In the genomic region with DNA sequence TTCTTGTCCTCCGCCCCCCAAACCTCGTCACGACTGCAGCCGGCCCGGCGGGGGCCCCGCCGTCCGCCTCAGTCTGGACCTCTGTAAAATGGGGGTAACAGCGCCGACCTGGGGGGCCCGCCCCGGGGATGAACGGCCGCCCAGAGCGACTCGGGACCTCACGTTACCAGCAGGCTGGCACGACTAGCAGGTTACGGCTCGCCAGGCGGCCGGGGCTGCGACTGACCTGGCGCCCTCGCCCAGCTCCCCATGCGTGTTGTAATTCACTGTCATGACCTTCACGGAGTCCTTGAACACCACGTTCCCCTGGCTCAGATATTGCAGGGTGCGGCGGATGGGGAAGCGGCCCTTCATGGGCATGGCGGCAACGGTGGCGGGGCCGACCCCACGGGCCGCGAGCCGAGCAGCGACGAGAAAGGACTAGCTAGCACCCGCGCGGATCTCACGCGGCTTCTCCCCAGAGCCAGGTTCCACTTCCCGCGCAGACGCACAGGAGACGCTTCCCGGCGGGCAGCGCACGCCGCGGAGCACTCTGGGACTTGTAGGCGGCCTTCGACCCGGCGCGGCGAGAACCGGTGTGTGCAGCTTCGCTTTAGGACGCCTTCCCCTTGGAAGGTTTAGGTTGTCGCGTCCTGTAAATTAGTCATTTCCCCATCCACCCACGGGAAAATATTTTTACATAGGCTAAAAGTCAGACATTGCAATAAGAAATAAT, we compare ENCODE assay signal across 1 cellular context.
TF ChIP-seq lines count a peak whose summit lies in the region.

Gene MRPS25, minus strand, starts transcription at position 481 of the 715 bp plus-strand sequence. Its CDS starts 121 bp downstream, at position 360.

TF ChIP-seq in SK-N-SH, 30 proteins besides CTCF, POLR2A, EP300 and RAD21 (continued from another document):
- TF ChIP-seq NFIC (IDR thresholded peaks at IDR 0.05; ENCODE audit: borderline replicate concordance), result no peak
- no peak for TF ChIP-seq USF2 (IDR thresholded peaks at IDR 0.05; ENCODE audit: borderline replicate concordance, low read depth, low read length)
- TF ChIP-seq TAF1 (IDR thresholded peaks at IDR 0.05; ENCODE audit: borderline replicate concordance, low read depth, low read length), result peak; percentile 73
- no peak for TF ChIP-seq TEAD4 (IDR thresholded peaks at IDR 0.05; ENCODE audit: borderline replicate concordance, insufficient read depth)
- TF ChIP-seq SMC3 (IDR thresholded peaks at IDR 0.05; ENCODE audit: low read depth, low read length), result no peak
- TF ChIP-seq FOXJ3 (CRISPR knock-in tag; IDR thresholded peaks at IDR 0.05), result no peak
- no peak for TF ChIP-seq YY1 (IDR thresholded peaks at IDR 0.05; ENCODE audit: low read depth)
- TF ChIP-seq, protein P1, sequence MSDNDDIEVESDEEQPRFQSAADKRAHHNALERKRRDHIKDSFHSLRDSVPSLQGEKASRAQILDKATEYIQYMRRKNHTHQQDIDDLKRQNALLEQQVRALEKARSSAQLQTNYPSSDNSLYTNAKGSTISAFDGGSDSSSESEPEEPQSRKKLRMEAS (IDR thresholded peaks at IDR 0.05; ENCODE audit: low read depth), result peak; percentile 95
- TF ChIP-seq RCOR1 (IDR thresholded peaks at IDR 0.05; ENCODE audit: low read length), result no peak
- no peak for TF ChIP-seq JUND (IDR thresholded peaks at IDR 0.05)
- no peak for TF ChIP-seq MEF2A (IDR thresholded peaks at IDR 0.05; ENCODE audit: borderline replicate concordance, low read depth)
- TF ChIP-seq TCF12 (IDR thresholded peaks at IDR 0.05), result no peak
- TF ChIP-seq CHD2 (IDR thresholded peaks at IDR 0.05; ENCODE audit: low read length, partially characterized antibody), result peak; percentile 97
- peak; percentile 91 for TF ChIP-seq NRF1 (IDR thresholded peaks at IDR 0.05; ENCODE audit: low read depth, low read length)
- TF ChIP-seq EZH2phosphoT487 (IDR thresholded peaks at IDR 0.05; ENCODE audit: borderline replicate concordance, low read depth), result no peak
- TF ChIP-seq, protein P2, sequence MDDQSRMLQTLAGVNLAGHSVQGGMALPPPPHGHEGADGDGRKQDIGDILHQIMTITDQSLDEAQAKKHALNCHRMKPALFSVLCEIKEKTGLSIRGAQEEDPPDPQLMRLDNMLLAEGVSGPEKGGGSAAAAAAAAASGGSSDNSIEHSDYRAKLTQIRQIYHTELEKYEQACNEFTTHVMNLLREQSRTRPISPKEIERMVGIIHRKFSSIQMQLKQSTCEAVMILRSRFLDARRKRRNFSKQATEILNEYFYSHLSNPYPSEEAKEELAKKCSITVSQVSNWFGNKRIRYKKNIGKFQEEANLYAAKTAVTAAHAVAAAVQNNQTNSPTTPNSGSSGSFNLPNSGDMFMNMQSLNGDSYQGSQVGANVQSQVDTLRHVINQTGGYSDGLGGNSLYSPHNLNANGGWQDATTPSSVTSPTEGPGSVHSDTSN (IDR thresholded peaks at IDR 0.05), result no peak
- peak; percentile 65; the same call in 1 of the 2 replicates for TF ChIP-seq ELF1 (IDR thresholded peaks at IDR 0.05)
- TF ChIP-seq MXI1 (IDR thresholded peaks at IDR 0.05; ENCODE audit: low read depth, low read length), result peak; percentile 92
